Comparison of ENCODE assay signal across 8 cellular contexts in the genomic region with DNA sequence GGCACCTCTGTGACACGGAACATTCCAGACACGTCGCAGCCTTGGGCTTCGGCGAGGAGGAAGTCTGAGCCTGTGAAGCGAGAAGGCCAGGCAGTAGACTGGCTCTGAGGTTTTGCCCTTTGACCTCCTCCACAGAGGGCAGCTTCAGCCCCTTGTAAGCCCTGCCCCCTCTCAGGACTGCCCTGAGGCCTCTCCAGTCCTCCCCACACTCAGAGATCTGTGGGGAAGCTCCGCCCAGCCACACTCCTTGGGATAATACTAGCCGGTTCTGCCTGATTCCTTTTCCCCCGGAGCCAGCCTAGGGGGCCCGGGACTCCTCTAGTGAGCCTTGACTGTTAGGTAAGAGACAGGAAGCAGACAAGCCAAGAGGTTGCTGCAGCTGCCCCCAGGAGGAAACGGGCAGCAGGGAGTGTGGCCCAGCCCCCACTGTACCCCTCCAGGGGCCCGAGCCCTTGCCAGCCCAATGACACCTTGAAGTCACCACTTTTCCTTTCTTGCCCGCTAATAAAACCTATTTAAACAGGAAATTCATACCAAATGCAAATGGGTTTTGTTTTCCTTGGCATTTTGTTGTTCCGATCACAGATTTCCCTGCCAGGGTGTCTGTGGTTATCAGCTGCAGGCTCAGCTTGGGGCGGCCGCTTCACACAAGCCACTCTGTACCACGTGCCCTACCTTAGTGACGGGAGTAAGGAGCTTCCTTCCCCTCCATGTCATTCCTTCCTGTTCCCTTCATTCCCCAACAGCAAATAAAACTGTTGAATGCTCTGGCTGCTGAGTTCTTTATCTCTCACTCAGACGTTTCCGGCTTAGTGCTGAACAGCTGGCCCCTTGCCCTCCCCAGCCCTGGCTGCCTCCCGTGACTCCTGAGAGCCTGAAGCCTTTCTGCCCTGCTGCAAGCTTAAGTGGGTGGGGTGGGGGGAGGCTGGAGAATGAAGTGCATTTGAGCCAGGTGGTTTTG.
DNase-seq lines count a peak whose midpoint lies in the region; ATAC-seq and TF ChIP-seq lines count a peak whose summit lies in the region.

No MANE protein-coding gene starts in this region.

- no peaks in the 10 kb centered on the region for H3K27me3 Mint-ChIP-seq in activated T-cell treated with anti-CD3 and anti-CD28 coated beads, Interleukin-2, amount 50 U/mL, for 4 hours (ENCODE audit: low read depth)
- H3K27me3 Mint-ChIP-seq in neural progenitor cell (ENCODE audit: insufficient read depth, low read depth), result peaks cover 7% of the 10 kb centered on the region

- H3K4me3 ChIP-seq in fibroblast of villous mesenchyme (ENCODE audit: low read depth, low read length) (peak overlapping the region; percentile 26), neural progenitor cell (no peak overlapping the region)

- no peak overlapping the region for H2AFZ ChIP-seq in neural progenitor cell (replicated peaks)

- ATAC-seq in HG02642 (IDR thresholded peaks at IDR 0.05; ENCODE audit: poor library complexity, unreplicated experiment), result peak; percentile 65
- ATAC-seq in activated T-cell treated with anti-CD3 and anti-CD28 coated beads, Interleukin-2, amount 50 U/mL, for 4 hours, result peak; percentile 42 to 56

- H4K20me1 ChIP-seq in neural progenitor cell (ENCODE audit: low read depth), result peaks cover 7% of the 10 kb centered on the region

- H3K27me3 ChIP-seq in neural progenitor cell, result no peaks in the 10 kb centered on the region

- no peaks in the 10 kb centered on the region for H3K9me3 Mint-ChIP-seq in activated T-cell treated with anti-CD3 and anti-CD28 coated beads, Interleukin-2, amount 50 U/mL, for 4 hours
- peaks cover 8% of the 10 kb centered on the region for H3K9me3 Mint-ChIP-seq in neural progenitor cell

- H3K36me3 ChIP-seq in neural progenitor cell, result no peaks in the 10 kb centered on the region

- peak overlapping the region; percentile 54 for H3K4me2 ChIP-seq in neural progenitor cell

- H3K9ac ChIP-seq in neural progenitor cell, result no peak overlapping the region

- H3K27ac ChIP-seq in neural progenitor cell, result peak overlapping the region; percentile 54

- H3K4me1 Mint-ChIP-seq in activated T-cell treated with anti-CD3 and anti-CD28 coated beads, Interleukin-2, amount 50 U/mL, for 4 hours (ENCODE audit: low read depth), result peaks cover 34% of the 10 kb centered on the region
- peaks cover 42% of the 10 kb centered on the region for H3K4me1 Mint-ChIP-seq in neural progenitor cell

- peak overlapping the region; percentile 52 for H3K4me3 Mint-ChIP-seq in activated T-cell treated with anti-CD3 and anti-CD28 coated beads, Interleukin-2, amount 50 U/mL, for 4 hours
- H3K4me3 Mint-ChIP-seq in neural progenitor cell, result peak overlapping the region; percentile 71

- TF ChIP-seq CTCF in fibroblast of villous mesenchyme (IDR thresholded peaks at IDR 0.05; ENCODE audit: insufficient read depth, low read depth, low read length) (no peak), neural progenitor cell (IDR thresholded peaks at IDR 0.05) (no peak)

- no peaks in the 10 kb centered on the region for H3K36me3 Mint-ChIP-seq in activated T-cell treated with anti-CD3 and anti-CD28 coated beads, Interleukin-2, amount 50 U/mL, for 4 hours (ENCODE audit: insufficient read depth)
- peaks cover 12% of the 10 kb centered on the region for H3K36me3 Mint-ChIP-seq in neural progenitor cell

- no peaks in the 10 kb centered on the region for H3K9me3 ChIP-seq in neural progenitor cell (ENCODE audit: low read depth)

- H3K79me2 ChIP-seq in neural progenitor cell (ENCODE audit: low read depth), result no peaks in the 10 kb centered on the region

- peaks cover 20% of the 10 kb centered on the region for H3K4me1 ChIP-seq in neural progenitor cell

- peak overlapping the region; percentile 85 for H3K27ac Mint-ChIP-seq in neural progenitor cell

- DNase-seq in stimulated activated CD4-positive, alpha-beta T cell treated with anti-CD3 and anti-CD28 coated beads, Interleukin-12 subunit alpha, Interleukin-12 subunit beta, amount 100 ng/mL, for 4 hours, result peak; percentile 4
- no peak for DNase-seq in stimulated activated CD4-positive, alpha-beta T cell treated with anti-CD3 and anti-CD28 coated beads, Interleukin-4, amount 100 ng/mL, for 1 hour
- DNase-seq in NCI-H2029 (lab: John Stamatoyannopoulos, UW) (peak; percentile 90), fibroblast of villous mesenchyme (ENCODE audit: low read depth) (peak; percentile 96), neural progenitor cell (ENCODE audit: low spot score) (peak; percentile 91)
- DNase-seq in activated T-cell treated with anti-CD3 and anti-CD28 coated beads, Interleukin-2, amount 50 U/mL, for 4 hours, result no peak
- no peak for DNase-seq in activated effector memory CD4-positive, alpha-beta T cell treated with anti-CD3 and anti-CD28 coated beads, Interleukin-2, amount 50 U/mL, for 16 hours

- H3F3A ChIP-seq in neural progenitor cell (ENCODE audit: low read depth), result peaks cover 22% of the 10 kb centered on the region

Comparison
In these comparisons a context has a peak if more than half of its experiments do, and no peak if none do; other contexts are left out.
1. DNase-seq: peak in stimulated activated CD4-positive, alpha-beta T cell treated with anti-CD3 and anti-CD28 coated beads, Interleukin-12 subunit alpha, Interleukin-12 subunit beta, amount 100 ng/mL, for 4 hours (single experiment), NCI-H2029 (single experiment), fibroblast of villous mesenchyme (single experiment) and neural progenitor cell (single experiment); none in stimulated activated CD4-positive, alpha-beta T cell treated with anti-CD3 and anti-CD28 coated beads, Interleukin-4, amount 100 ng/mL, for 1 hour (single experiment), activated T-cell treated with anti-CD3 and anti-CD28 coated beads, Interleukin-2, amount 50 U/mL, for 4 hours (single experiment) and activated effector memory CD4-positive, alpha-beta T cell treated with anti-CD3 and anti-CD28 coated beads, Interleukin-2, amount 50 U/mL, for 16 hours (single experiment).